In the genomic region with DNA sequence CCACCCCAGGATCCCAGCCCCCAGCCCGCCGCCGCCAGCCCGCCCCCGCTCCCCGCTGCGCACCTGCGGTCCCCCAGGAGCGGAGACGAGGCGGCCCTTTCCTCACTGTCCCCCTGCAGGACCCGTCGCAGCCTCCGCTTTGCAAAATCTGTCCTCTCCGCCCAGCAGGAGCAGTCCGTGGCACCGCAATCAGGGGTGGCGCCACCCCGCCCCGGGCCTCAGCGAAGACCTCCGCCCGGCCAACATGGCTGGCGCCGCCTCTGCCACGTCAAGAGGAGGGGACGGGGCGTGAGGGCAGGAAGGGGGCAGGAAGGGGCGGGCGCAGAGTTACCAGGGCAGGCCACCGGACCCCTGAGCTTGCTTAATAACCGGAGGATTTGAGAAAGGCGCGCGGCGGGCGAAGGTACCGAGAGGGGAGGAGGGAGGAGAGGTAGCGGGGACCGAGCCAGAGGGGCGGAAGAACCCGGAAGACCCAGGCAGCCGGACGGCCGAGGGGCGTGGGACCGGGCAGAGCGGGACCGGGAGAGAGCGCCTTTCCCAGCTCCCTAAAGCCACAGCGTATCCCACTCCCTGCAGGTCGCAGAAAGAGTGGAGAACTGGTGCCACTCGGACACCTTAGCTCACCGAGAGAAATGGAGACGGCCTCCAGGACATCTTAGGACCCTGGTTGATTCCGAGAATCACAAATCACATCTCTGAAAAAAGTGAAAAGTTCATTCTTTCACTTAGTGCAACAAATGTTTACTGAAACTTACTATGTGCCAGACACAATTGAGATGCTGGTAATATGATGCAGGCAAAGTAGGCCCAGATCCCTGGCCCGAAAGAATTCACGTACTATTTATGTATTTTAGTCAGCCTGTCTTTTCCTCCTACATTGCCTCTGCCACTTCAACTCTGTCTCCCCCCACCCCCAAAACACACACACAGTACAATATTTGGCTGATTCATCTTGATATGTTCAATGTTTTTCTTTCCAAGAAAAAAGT, we compare ENCODE assay signal across 1 cellular context.
TF ChIP-seq lines count a peak whose summit lies in the region.

TSS of gene SEC23A (minus strand) at position 267 of the 989 bp plus-strand sequence. CDS start 7,117 bp downstream, outside the sequence.

TF ChIP-seq in HepG2, 621 proteins besides CTCF, POLR2A, EP300 and RAD21 (continued from another document and continues in another):
- TF ChIP-seq, protein P1, sequence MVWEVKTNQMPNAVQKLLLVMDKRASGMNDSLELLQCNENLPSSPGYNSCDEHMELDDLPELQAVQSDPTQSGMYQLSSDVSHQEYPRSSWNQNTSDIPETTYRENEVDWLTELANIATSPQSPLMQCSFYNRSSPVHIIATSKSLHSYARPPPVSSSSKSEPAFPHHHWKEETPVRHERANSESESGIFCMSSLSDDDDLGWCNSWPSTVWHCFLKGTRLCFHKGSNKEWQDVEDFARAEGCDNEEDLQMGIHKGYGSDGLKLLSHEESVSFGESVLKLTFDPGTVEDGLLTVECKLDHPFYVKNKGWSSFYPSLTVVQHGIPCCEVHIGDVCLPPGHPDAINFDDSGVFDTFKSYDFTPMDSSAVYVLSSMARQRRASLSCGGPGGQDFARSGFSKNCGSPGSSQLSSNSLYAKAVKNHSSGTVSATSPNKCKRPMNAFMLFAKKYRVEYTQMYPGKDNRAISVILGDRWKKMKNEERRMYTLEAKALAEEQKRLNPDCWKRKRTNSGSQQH (CRISPR knock-in tag; IDR thresholded peaks at IDR 0.05; ENCODE audit: low read depth) = peak; percentile 97
- TF ChIP-seq ZKSCAN5 (CRISPR knock-in tag; IDR thresholded peaks at IDR 0.05) (peak; percentile 18; the same call in 1 of the 2 replicates), PRPF4 (IDR thresholded peaks at IDR 0.05; ENCODE audit: low read depth, low read length, poor library complexity, severe bottlenecking) (no peak), ZNF235 (CRISPR knock-in tag; IDR thresholded peaks at IDR 0.05; ENCODE audit: borderline replicate concordance) (peak; percentile 99), ZNF776 (CRISPR knock-in tag; IDR thresholded peaks at IDR 0.05) (peak; percentile 99), ZC3H4 (CRISPR knock-in tag; IDR thresholded peaks at IDR 0.05; ENCODE audit: borderline replicate concordance) (peak; percentile 95), ZSCAN20 (CRISPR knock-in tag; IDR thresholded peaks at IDR 0.05; ENCODE audit: borderline replicate concordance) (peak; percentile 74; the same call in 1 of the 2 replicates), ZNF747 (CRISPR knock-in tag; IDR thresholded peaks at IDR 0.05; ENCODE audit: borderline replicate concordance) (peak; percentile 100), ZNF337 (CRISPR knock-in tag; IDR thresholded peaks at IDR 0.05; ENCODE audit: borderline replicate concordance, low read depth) (peak; percentile 83; the same call in 1 of the 2 replicates), POGZ (CRISPR knock-in tag; IDR thresholded peaks at IDR 0.05) (peak; percentile 99), ZNF597 (CRISPR knock-in tag; IDR thresholded peaks at IDR 0.05) (no peak), ZNF788 (CRISPR knock-in tag; IDR thresholded peaks at IDR 0.05; ENCODE audit: borderline replicate concordance) (peak; percentile 99; the same call in 1 of the 2 replicates), FOXJ3 (CRISPR knock-in tag; IDR thresholded peaks at IDR 0.05; ENCODE audit: borderline replicate concordance) (peak; percentile 74), CBX1 (IDR thresholded peaks at IDR 0.05; ENCODE audit: low read depth) (peak; percentile 99), ZNF766 (CRISPR knock-in tag; IDR thresholded peaks at IDR 0.05; ENCODE audit: borderline replicate concordance) (peak; percentile 89; the same call in 1 of the 2 replicates), NPAS2 (CRISPR knock-in tag; IDR thresholded peaks at IDR 0.05; ENCODE audit: borderline replicate concordance) (no peak), CEBPB (IDR thresholded peaks at IDR 0.05; ENCODE audit: borderline replicate concordance, low read depth, low read length) (peak; percentile 96; the same call in 1 of the 2 replicates), GPN1 (CRISPR knock-in tag; IDR thresholded peaks at IDR 0.05; ENCODE audit: borderline replicate concordance) (no peak; the same call in 1 of the 2 replicates), ZSCAN21 (CRISPR knock-in tag; IDR thresholded peaks at IDR 0.05; ENCODE audit: borderline replicate concordance) (peak; percentile 98), EZH2 (conservative IDR thresholded peaks at IDR 0.05; ENCODE audit: low read depth, low read length) (no peak), ZKSCAN1 (IDR thresholded peaks at IDR 0.05; ENCODE audit: low read length) (no peak), ZNF792 (CRISPR knock-in tag; IDR thresholded peaks at IDR 0.05) (peak; percentile 92), PHF5A (CRISPR knock-in tag; IDR thresholded peaks at IDR 0.05; ENCODE audit: low read depth, unreplicated experiment) (peak; percentile 91), ONECUT2 (CRISPR knock-in tag; IDR thresholded peaks at IDR 0.05) (peak; percentile 75), ZNF547 (CRISPR knock-in tag; IDR thresholded peaks at IDR 0.05) (peak; percentile 99), AKAP8 (CRISPR knock-in tag; IDR thresholded peaks at IDR 0.05) (peak; percentile 63; the same call in 1 of the 2 replicates), SMAD9 (CRISPR knock-in tag; IDR thresholded peaks at IDR 0.05) (peak; percentile 90), ZBTB7A (CRISPR knock-in tag; IDR thresholded peaks at IDR 0.05) (peak; percentile 100), YEATS4 (CRISPR knock-in tag; IDR thresholded peaks at IDR 0.05; ENCODE audit: borderline replicate concordance) (peak; percentile 100)
- TF ChIP-seq, protein P2, sequence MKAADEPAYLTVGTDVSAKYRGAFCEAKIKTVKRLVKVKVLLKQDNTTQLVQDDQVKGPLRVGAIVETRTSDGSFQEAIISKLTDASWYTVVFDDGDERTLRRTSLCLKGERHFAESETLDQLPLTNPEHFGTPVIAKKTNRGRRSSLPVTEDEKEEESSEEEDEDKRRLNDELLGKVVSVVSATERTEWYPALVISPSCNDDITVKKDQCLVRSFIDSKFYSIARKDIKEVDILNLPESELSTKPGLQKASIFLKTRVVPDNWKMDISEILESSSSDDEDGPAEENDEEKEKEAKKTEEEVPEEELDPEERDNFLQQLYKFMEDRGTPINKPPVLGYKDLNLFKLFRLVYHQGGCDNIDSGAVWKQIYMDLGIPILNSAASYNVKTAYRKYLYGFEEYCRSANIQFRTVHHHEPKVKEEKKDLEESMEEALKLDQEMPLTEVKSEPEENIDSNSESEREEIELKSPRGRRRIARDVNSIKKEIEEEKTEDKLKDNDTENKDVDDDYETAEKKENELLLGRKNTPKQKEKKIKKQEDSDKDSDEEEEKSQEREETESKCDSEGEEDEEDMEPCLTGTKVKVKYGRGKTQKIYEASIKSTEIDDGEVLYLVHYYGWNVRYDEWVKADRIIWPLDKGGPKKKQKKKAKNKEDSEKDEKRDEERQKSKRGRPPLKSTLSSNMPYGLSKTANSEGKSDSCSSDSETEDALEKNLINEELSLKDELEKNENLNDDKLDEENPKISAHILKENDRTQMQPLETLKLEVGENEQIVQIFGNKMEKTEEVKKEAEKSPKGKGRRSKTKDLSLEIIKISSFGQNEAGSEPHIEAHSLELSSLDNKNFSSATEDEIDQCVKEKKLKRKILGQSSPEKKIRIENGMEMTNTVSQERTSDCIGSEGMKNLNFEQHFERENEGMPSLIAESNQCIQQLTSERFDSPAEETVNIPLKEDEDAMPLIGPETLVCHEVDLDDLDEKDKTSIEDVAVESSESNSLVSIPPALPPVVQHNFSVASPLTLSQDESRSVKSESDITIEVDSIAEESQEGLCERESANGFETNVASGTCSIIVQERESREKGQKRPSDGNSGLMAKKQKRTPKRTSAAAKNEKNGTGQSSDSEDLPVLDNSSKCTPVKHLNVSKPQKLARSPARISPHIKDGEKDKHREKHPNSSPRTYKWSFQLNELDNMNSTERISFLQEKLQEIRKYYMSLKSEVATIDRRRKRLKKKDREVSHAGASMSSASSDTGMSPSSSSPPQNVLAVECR (CRISPR knock-in tag; IDR thresholded peaks at IDR 0.05; ENCODE audit: borderline replicate concordance) = peak; percentile 98
- TF ChIP-seq, protein P3, sequence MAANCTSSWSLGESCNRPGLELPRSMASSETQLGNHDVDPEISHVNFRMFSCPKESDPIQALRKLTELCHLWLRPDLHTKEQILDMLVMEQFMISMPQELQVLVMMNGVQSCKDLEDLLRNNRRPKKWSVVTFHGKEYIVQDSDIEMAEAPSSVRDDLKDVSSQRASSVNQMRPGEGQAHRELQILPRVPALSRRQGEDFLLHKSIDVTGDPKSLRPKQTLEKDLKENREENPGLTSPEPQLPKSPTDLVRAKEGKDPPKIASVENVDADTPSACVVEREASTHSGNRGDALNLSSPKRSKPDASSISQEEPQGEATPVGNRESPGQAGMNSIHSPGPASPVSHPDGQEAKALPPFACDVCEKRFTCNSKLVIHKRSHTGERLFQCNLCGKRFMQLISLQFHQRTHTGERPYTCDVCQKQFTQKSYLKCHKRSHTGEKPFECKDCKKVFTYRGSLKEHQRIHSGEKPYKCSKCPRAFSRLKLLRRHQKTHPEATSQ (CRISPR knock-in tag; IDR thresholded peaks at IDR 0.05; ENCODE audit: borderline replicate concordance) = peak; percentile 99
- TF ChIP-seq, protein P4, sequence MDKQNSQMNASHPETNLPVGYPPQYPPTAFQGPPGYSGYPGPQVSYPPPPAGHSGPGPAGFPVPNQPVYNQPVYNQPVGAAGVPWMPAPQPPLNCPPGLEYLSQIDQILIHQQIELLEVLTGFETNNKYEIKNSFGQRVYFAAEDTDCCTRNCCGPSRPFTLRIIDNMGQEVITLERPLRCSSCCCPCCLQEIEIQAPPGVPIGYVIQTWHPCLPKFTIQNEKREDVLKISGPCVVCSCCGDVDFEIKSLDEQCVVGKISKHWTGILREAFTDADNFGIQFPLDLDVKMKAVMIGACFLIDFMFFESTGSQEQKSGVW (CRISPR knock-in tag; IDR thresholded peaks at IDR 0.05; ENCODE audit: borderline replicate concordance) = no peak; the same call in 1 of the 2 replicates
- TF ChIP-seq, protein P5, sequence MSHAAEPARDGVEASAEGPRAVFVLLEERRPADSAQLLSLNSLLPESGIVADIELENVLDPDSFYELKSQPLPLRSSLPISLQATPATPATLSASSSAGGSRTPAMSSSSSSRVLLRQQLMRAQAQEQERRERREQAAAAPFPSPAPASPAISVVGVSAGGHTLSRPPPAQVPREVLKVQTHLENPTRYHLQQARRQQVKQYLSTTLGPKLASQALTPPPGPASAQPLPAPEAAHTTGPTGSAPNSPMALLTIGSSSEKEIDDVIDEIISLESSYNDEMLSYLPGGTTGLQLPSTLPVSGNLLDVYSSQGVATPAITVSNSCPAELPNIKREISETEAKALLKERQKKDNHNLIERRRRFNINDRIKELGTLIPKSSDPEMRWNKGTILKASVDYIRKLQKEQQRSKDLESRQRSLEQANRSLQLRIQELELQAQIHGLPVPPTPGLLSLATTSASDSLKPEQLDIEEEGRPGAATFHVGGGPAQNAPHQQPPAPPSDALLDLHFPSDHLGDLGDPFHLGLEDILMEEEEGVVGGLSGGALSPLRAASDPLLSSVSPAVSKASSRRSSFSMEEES (CRISPR knock-in tag; IDR thresholded peaks at IDR 0.05) = peak; percentile 88
- TF ChIP-seq, protein P6, sequence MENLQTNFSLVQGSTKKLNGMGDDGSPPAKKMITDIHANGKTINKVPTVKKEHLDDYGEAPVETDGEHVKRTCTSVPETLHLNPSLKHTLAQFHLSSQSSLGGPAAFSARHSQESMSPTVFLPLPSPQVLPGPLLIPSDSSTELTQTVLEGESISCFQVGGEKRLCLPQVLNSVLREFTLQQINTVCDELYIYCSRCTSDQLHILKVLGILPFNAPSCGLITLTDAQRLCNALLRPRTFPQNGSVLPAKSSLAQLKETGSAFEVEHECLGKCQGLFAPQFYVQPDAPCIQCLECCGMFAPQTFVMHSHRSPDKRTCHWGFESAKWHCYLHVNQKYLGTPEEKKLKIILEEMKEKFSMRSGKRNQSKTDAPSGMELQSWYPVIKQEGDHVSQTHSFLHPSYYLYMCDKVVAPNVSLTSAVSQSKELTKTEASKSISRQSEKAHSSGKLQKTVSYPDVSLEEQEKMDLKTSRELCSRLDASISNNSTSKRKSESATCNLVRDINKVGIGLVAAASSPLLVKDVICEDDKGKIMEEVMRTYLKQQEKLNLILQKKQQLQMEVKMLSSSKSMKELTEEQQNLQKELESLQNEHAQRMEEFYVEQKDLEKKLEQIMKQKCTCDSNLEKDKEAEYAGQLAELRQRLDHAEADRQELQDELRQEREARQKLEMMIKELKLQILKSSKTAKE (CRISPR knock-in tag; IDR thresholded peaks at IDR 0.05; ENCODE audit: borderline replicate concordance) = peak; percentile 94
- TF ChIP-seq, protein P7, sequence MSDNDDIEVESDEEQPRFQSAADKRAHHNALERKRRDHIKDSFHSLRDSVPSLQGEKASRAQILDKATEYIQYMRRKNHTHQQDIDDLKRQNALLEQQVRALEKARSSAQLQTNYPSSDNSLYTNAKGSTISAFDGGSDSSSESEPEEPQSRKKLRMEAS (IDR thresholded peaks at IDR 0.05) = no peak
- TF ChIP-seq, protein P8, sequence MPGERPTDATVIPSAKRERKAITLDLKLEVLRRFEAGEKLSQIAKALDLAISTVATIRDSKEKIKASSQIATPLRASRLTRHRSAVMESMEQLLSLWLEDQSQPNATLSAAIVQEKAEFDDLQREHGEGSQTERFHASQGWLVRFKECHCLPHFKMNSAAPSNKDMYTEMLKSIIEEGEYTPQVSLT (CRISPR knock-in tag; IDR thresholded peaks at IDR 0.05; ENCODE audit: borderline replicate concordance, low read depth) = no peak; the same call in 1 of the 2 replicates
- TF ChIP-seq, protein P9, sequence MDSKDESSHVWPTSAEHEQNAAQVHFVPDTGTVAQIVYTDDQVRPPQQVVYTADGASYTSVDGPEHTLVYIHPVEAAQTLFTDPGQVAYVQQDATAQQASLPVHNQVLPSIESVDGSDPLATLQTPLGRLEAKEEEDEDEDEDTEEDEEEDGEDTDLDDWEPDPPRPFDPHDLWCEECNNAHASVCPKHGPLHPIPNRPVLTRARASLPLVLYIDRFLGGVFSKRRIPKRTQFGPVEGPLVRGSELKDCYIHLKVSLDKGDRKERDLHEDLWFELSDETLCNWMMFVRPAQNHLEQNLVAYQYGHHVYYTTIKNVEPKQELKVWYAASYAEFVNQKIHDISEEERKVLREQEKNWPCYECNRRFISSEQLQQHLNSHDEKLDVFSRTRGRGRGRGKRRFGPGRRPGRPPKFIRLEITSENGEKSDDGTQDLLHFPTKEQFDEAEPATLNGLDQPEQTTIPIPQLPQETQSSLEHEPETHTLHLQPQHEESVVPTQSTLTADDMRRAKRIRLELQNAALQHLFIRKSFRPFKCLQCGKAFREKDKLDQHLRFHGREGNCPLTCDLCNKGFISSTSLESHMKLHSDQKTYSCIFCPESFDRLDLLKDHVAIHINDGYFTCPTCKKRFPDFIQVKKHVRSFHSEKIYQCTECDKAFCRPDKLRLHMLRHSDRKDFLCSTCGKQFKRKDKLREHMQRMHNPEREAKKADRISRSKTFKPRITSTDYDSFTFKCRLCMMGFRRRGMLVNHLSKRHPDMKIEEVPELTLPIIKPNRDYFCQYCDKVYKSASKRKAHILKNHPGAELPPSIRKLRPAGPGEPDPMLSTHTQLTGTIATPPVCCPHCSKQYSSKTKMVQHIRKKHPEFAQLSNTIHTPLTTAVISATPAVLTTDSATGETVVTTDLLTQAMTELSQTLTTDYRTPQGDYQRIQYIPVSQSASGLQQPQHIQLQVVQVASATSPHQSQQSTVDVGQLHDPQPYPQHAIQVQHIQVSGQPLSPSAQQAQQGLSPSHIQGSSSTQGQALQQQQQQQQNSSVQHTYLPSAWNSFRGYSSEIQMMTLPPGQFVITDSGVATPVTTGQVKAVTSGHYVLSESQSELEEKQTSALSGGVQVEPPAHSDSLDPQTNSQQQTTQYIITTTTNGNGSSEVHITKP (CRISPR knock-in tag; IDR thresholded peaks at IDR 0.05; ENCODE audit: low read depth) = peak; percentile 96
